In genomic region chr6:144582939-144583613, GRCh38 we compare ENCODE assay signal across 8 cellular contexts.
DNase-seq lines count a peak whose midpoint lies in the region; ATAC-seq and TF ChIP-seq lines count a peak whose summit lies in the region.

No MANE protein-coding gene starts in this region.

- H3K4ac ChIP-seq in H9 (ENCODE audit: low read depth, low read length): no peak overlapping the region

- H3K27ac ChIP-seq in H9 (ENCODE audit: insufficient read length, low read depth, low read length): no peak overlapping the region
- peak overlapping the region; percentile 41 for H3K27ac ChIP-seq in naive thymus-derived CD4-positive, alpha-beta T cell (ENCODE audit: low read depth, low read length)
- no peak overlapping the region for H3K27ac ChIP-seq in upper lobe of right lung

- no peaks in the 10 kb centered on the region for H4K20me1 ChIP-seq in H9 (ENCODE audit: control insufficient read depth, insufficient read depth, insufficient read length)

- no peaks in the 10 kb centered on the region for H3K79me1 ChIP-seq in H9 (ENCODE audit: insufficient read depth, low read depth, low read length, poor library complexity, severe bottlenecking)

- H2AK5ac ChIP-seq in H9 (ENCODE audit: insufficient read length, low read length): no peak overlapping the region

- CTCF ChIA-PET in naive thymus-derived CD4-positive, alpha-beta T cell (lab: Charles Lee): interaction anchor here (0.7 to 1.7 kb wide), 5 partner anchors 9 to 157 kb away, joined by 3 to 4 read pairs (median 3); no protein-coding TSS in a partner anchor

- H3K4me3 Mint-ChIP-seq in H9: peak overlapping the region; percentile 64 to 76
- H3K4me3 Mint-ChIP-seq in activated CD4-positive, alpha-beta T cell treated with anti-CD3 and anti-CD28 coated beads, Interleukin-2, amount 10 ng/mL, durations not matched to agents 24 days and 14 days: peak overlapping the region; percentile 88
- peak overlapping the region; percentile 70 to 91 (median 86) for H3K4me3 Mint-ChIP-seq in naive thymus-derived CD4-positive, alpha-beta T cell

- H3K4me1 ChIP-seq in H9 (ENCODE audit: insufficient read depth, low read length) (no peaks in the 10 kb centered on the region; the same call in 1 of the 2 replicates), endocrine pancreas (ENCODE audit: control insufficient read depth, insufficient read depth, low read length) (peaks cover 27% of the 10 kb centered on the region), upper lobe of right lung (peaks cover 22% of the 10 kb centered on the region)
- H3K4me1 ChIP-seq in naive thymus-derived CD4-positive, alpha-beta T cell (ENCODE audit: control insufficient read depth in 2 of 2, insufficient read depth in 2 of 2, low read length in 2 of 2): peaks cover 19 to 20% of the 10 kb centered on the region in 2 donors

- H3K36me3 ChIP-seq in endocrine pancreas (ENCODE audit: control insufficient read depth, insufficient read depth, low read length): no peaks in the 10 kb centered on the region
- H3K36me3 ChIP-seq in naive thymus-derived CD4-positive, alpha-beta T cell (ENCODE audit: control insufficient read depth in 2 of 3, insufficient read depth in 3 of 3, low read length in 3 of 3): peaks cover 0 to 6% (median 0%) of the 10 kb centered on the region in 3 experiments
- peaks cover 27% of the 10 kb centered on the region for H3K36me3 ChIP-seq in upper lobe of right lung

- no peak overlapping the region for H4K91ac ChIP-seq in H9 (ENCODE audit: insufficient read length, low read depth, low read length)

- H2BK120ac ChIP-seq in H9 (ENCODE audit: low read depth, low read length, poor library complexity, severe bottlenecking): no peak overlapping the region

- H3K23me2 ChIP-seq in H9 (ENCODE audit: insufficient read length, low read depth, low read length, poor library complexity, severe bottlenecking): no peaks in the 10 kb centered on the region

- no peak overlapping the region for H3K23ac ChIP-seq in H9 (ENCODE audit: insufficient read length, low read depth, low read length)

- H3K4me1 Mint-ChIP-seq in H9: peaks cover 45 to 53% of the 10 kb centered on the region in 2 experiments
- peaks cover 49% of the 10 kb centered on the region for H3K4me1 Mint-ChIP-seq in activated CD4-positive, alpha-beta T cell treated with anti-CD3 and anti-CD28 coated beads, Interleukin-2, amount 10 ng/mL, durations not matched to agents 24 days and 14 days
- H3K4me1 Mint-ChIP-seq in naive thymus-derived CD4-positive, alpha-beta T cell: peaks cover 14 to 62% (median 32%) of the 10 kb centered on the region in 7 donors

- H3K9ac ChIP-seq in H9 (ENCODE audit: extremely low read depth, insufficient read length, low read length) (no peak overlapping the region), endocrine pancreas (ENCODE audit: control insufficient read depth, insufficient read depth, low read length) (no peak overlapping the region)

- no peak overlapping the region for H2BK20ac ChIP-seq in H9 (ENCODE audit: low read depth, low read length, poor library complexity, severe bottlenecking)

- WGBS in H9 (ENCODE audit: extremely low coverage, insufficient read length, low lambda C conversion rate): no CpG with 5 or more reads among the region's 16 CpGs

- intact Hi-C loops in activated CD4-positive, alpha-beta T cell treated with anti-CD3 and anti-CD28 coated beads, Interleukin-2, amount 10 ng/mL, durations not matched to agents 24 days and 14 days (cut with micrococcal nuclease): loop anchor here (1.0 to 10.0 kb wide), 10 partner anchors 14 to 1232 kb away; partner anchors contain the start of gene FBXO30
- intact Hi-C loops in naive thymus-derived CD4-positive, alpha-beta T cell (cut with micrococcal nuclease): loop anchor here (1.0 to 10.0 kb wide), 19 partner anchors 18 to 1232 kb away; partner anchors contain the start of genes ADAT2 (in 1 of the 2), FBXO30 (in 1 of the 2), PEX3 (in 1 of the 2) and SF3B5 (in 1 of the 2)
- intact Hi-C loops in upper lobe of right lung (cut with DNase I): no loop called here

- no peaks in the 10 kb centered on the region for H3K9me3 ChIP-seq in H9 (ENCODE audit: control insufficient read depth, low read depth, low read length)
- no peaks in the 10 kb centered on the region for H3K9me3 ChIP-seq in endocrine pancreas (ENCODE audit: control insufficient read depth, low read length)
- H3K9me3 ChIP-seq in naive thymus-derived CD4-positive, alpha-beta T cell (ENCODE audit: control insufficient read depth in 2 of 3, low read length in 3 of 3): no peaks in the 10 kb centered on the region
- no peaks in the 10 kb centered on the region for H3K9me3 ChIP-seq in upper lobe of right lung

- TF ChIP-seq CTCF in GM13977 (IDR thresholded peaks at IDR 0.05; ENCODE audit: extremely low read depth, insufficient read depth, missing control alignments): no peak
- no peak for TF ChIP-seq CTCF in H9 (conservative IDR thresholded peaks at IDR 0.05)
- TF ChIP-seq CTCF in upper lobe of right lung (IDR thresholded peaks at IDR 0.05): no peak

- H3K56ac ChIP-seq in H9 (ENCODE audit: insufficient read length, low read depth, low read length): no peak overlapping the region

- H2AFZ ChIP-seq in H9 (ENCODE audit: low read length): no peak overlapping the region

- peaks cover 3 to 17% (median 9%) of the 10 kb centered on the region in 3 experiments; a peak in 4 of 7 replicates for H3K36me3 Mint-ChIP-seq in H9 (ENCODE audit: insufficient read depth in 1 of 3, low read depth in 3 of 3)
- peaks cover 32% of the 10 kb centered on the region for H3K36me3 Mint-ChIP-seq in activated CD4-positive, alpha-beta T cell treated with anti-CD3 and anti-CD28 coated beads, Interleukin-2, amount 10 ng/mL, durations not matched to agents 24 days and 14 days (ENCODE audit: low read depth)
- H3K36me3 Mint-ChIP-seq in naive thymus-derived CD4-positive, alpha-beta T cell: peaks cover 3 to 32% (median 6%) of the 10 kb centered on the region in 5 donors

- POLR2A ChIA-PET in naive thymus-derived CD4-positive, alpha-beta T cell (lab: Charles Lee): no interaction called here

- no peak overlapping the region for H2BK5ac ChIP-seq in H9 (ENCODE audit: insufficient read length, low read length)

- H4K5ac ChIP-seq in H9 (ENCODE audit: insufficient read length, low read depth, low read length): no peak overlapping the region

- in situ Hi-C loops in GM13977 (cut with MboI; ENCODE audit: low pct_unique_long_range_greater_than_20kb, low sequenced_read_pairs, unreplicated experiment): loop anchor here (25.0 kb wide), 2 partner anchors 354 to 629 kb away; no protein-coding TSS in a partner anchor

- no peak overlapping the region for H3K18ac ChIP-seq in H9 (ENCODE audit: insufficient read length, low read depth, low read length)

- no peak overlapping the region for H3K14ac ChIP-seq in H9 (ENCODE audit: insufficient read depth, low read length)

- H3K27me3 Mint-ChIP-seq in H9 (ENCODE audit: low read depth): no peaks in the 10 kb centered on the region
- no peaks in the 10 kb centered on the region for H3K27me3 Mint-ChIP-seq in activated CD4-positive, alpha-beta T cell treated with anti-CD3 and anti-CD28 coated beads, Interleukin-2, amount 10 ng/mL, durations not matched to agents 24 days and 14 days
- no peaks in the 10 kb centered on the region for H3K27me3 Mint-ChIP-seq in naive thymus-derived CD4-positive, alpha-beta T cell

- no peak overlapping the region for H3T11ph ChIP-seq in H9 (ENCODE audit: low read length)

- no peak overlapping the region for H2BK12ac ChIP-seq in H9 (ENCODE audit: insufficient read length, low read depth, low read length)

- no peaks in the 10 kb centered on the region for H3K27me3 ChIP-seq in H9 (ENCODE audit: insufficient read depth, low read length)
- H3K27me3 ChIP-seq in endocrine pancreas (ENCODE audit: control insufficient read depth, insufficient read depth, low read length): no peaks in the 10 kb centered on the region
- H3K27me3 ChIP-seq in naive thymus-derived CD4-positive, alpha-beta T cell (ENCODE audit: control insufficient read depth in 2 of 2, insufficient read depth in 2 of 2, low read length in 2 of 2): no peaks in the 10 kb centered on the region
- H3K27me3 ChIP-seq in upper lobe of right lung: no peaks in the 10 kb centered on the region

- H3K27ac Mint-ChIP-seq in H9: peak overlapping the region; percentile 13 to 91 (median 61); a peak in 6 of 7 replicates
- H3K27ac Mint-ChIP-seq in activated CD4-positive, alpha-beta T cell treated with anti-CD3 and anti-CD28 coated beads, Interleukin-2, amount 10 ng/mL, durations not matched to agents 24 days and 14 days: peak overlapping the region; percentile 92
- H3K27ac Mint-ChIP-seq in naive thymus-derived CD4-positive, alpha-beta T cell: peak overlapping the region; percentile 5 to 93 (median 82)

- H4K8ac ChIP-seq in H9 (replicated peaks; ENCODE audit: insufficient read length, low read depth, low read length): no peak overlapping the region

- no peaks in the 10 kb centered on the region for H3K79me2 ChIP-seq in H9 (ENCODE audit: insufficient read depth, low read length)

- DNase-seq in GM13977 (ENCODE audit: low spot score): peak; percentile 30
- peak; percentile 32 for DNase-seq in H9
- peak; percentile 61 for DNase-seq in M059J (ENCODE audit: low read depth)
- DNase-seq in activated CD4-positive, alpha-beta T cell treated with anti-CD3 and anti-CD28 coated beads, Interleukin-2, amount 10 ng/mL, durations not matched to agents 24 days and 14 days: peak; percentile 91
- peak in 8 of 9 donors; percentile 43 to 77 (median 68) for DNase-seq in naive thymus-derived CD4-positive, alpha-beta T cell
- peak; percentile 65 for DNase-seq in upper lobe of right lung
- DNase-seq in DMS53 treated with DMSO at 0.1 percent for 48 hours (lab: John Stamatoyannopoulos, UW; ENCODE audit: unreplicated experiment): no peak

- peak; percentile 86 for ATAC-seq in naive thymus-derived CD4-positive, alpha-beta T cell
- ATAC-seq in upper lobe of right lung: peak; percentile 77

- peak overlapping the region; percentile 59 for H3K4me2 ChIP-seq in H9 (ENCODE audit: insufficient read depth, insufficient read length, low read length)

- no peaks in the 10 kb centered on the region for H3K9me3 Mint-ChIP-seq in H9
- no peaks in the 10 kb centered on the region for H3K9me3 Mint-ChIP-seq in activated CD4-positive, alpha-beta T cell treated with anti-CD3 and anti-CD28 coated beads, Interleukin-2, amount 10 ng/mL, durations not matched to agents 24 days and 14 days
- H3K9me3 Mint-ChIP-seq in naive thymus-derived CD4-positive, alpha-beta T cell: no peaks in the 10 kb centered on the region

- no peak overlapping the region for H2BK15ac ChIP-seq in H9 (ENCODE audit: low read depth, low read length)

- peak overlapping the region; percentile 68 for H3K4me3 ChIP-seq in endocrine pancreas (ENCODE audit: control insufficient read depth, insufficient read depth, low read length)
- peak overlapping the region; percentile 33 for H3K4me3 ChIP-seq in naive thymus-derived CD4-positive, alpha-beta T cell (ENCODE audit: low read length)
- H3K4me3 ChIP-seq in upper lobe of right lung: peak overlapping the region; percentile 21
